8 cellular contexts compared by ENCODE assay signal in genomic region chr3:112979244-112979832, GRCh38. TPM values are rescaled to one million over a fixed set of nuclear protein-coding genes. Genes with fewer than 3 reads are reported as not detected.
DNase-seq lines count a peak whose midpoint lies in the region; ATAC-seq, FAIRE-seq and TF ChIP-seq lines count a peak whose summit lies in the region.

No MANE protein-coding gene starts in this region.

- no peaks in the 10 kb centered on the region for H3K36me3 ChIP-seq in CD4-positive, CD25-positive, alpha-beta regulatory T cell (ENCODE audit: control insufficient read depth, insufficient read depth, low read length)
- no peaks in the 10 kb centered on the region for H3K36me3 ChIP-seq in fibroblast of lung (ENCODE audit: control insufficient read depth, insufficient read depth, low read length)

- H3K9ac ChIP-seq in fibroblast of lung (ENCODE audit: insufficient read depth, low read length), result peak overlapping the region; percentile 23

- no peaks in the 10 kb centered on the region for H3K79me2 ChIP-seq in fibroblast of lung (ENCODE audit: control insufficient read depth, insufficient read depth, low read length)

- H3K27me3 ChIP-seq in CD4-positive, CD25-positive, alpha-beta regulatory T cell (ENCODE audit: control insufficient read depth, insufficient read depth, low read length), result no peaks in the 10 kb centered on the region
- H3K27me3 ChIP-seq in fibroblast of lung (ENCODE audit: control insufficient read depth, insufficient read depth, low read length), result no peaks in the 10 kb centered on the region

- H2AFZ ChIP-seq in fibroblast of lung (ENCODE audit: low read length), result no peak overlapping the region

- peak; percentile 78 for FAIRE-seq in H54 (lab: Jason Lieb, UNC)

- H3K4me1 Mint-ChIP-seq in CD4-positive, CD25-positive, alpha-beta regulatory T cell, result peaks cover 12 to 58% (median 42%) of the 10 kb centered on the region in 4 donors

- ATAC-seq in CD4-positive, CD25-positive, alpha-beta regulatory T cell (ENCODE audit: low read depth in 2 of 2), result peak in 1 of 2 donors; percentile 44
- ATAC-seq in HG02884 (IDR thresholded peaks at IDR 0.05; ENCODE audit: unreplicated experiment), result no peak
- ATAC-seq in GM21723 (IDR thresholded peaks at IDR 0.05; ENCODE audit: unreplicated experiment), result no peak

- H4K20me1 ChIP-seq in fibroblast of lung (ENCODE audit: control insufficient read depth, extremely low read depth, insufficient read depth, low read length), result no peaks in the 10 kb centered on the region

- H3K9me3 ChIP-seq in CD4-positive, CD25-positive, alpha-beta regulatory T cell (ENCODE audit: control insufficient read depth in 2 of 2, low read length in 2 of 2), result no peaks in the 10 kb centered on the region
- H3K9me3 ChIP-seq in fibroblast of lung (ENCODE audit: control insufficient read depth, insufficient read depth, low read depth, low read length), result no peaks in the 10 kb centered on the region

- peaks cover 33% of the 10 kb centered on the region for H3K4me1 ChIP-seq in CD4-positive, CD25-positive, alpha-beta regulatory T cell (ENCODE audit: control insufficient read depth, insufficient read depth, low read length, poor library complexity, severe bottlenecking)
- peaks cover 5% of the 10 kb centered on the region for H3K4me1 ChIP-seq in fibroblast of lung (ENCODE audit: control insufficient read depth, extremely low read depth, insufficient read depth, low read length)

- H3K4me3 ChIP-seq in CD4-positive, CD25-positive, alpha-beta regulatory T cell (ENCODE audit: low read depth, low read length), result no peak overlapping the region
- H3K4me3 ChIP-seq in fibroblast of lung (replicated peaks in 1 of 4; ENCODE audit: control extremely low read depth in 1 of 4, insufficient read depth in 1 of 4, low read depth in 3 of 4, low read length in 4 of 4), result no peak overlapping the region

- H3K27ac Mint-ChIP-seq in CD4-positive, CD25-positive, alpha-beta regulatory T cell, result peak overlapping the region in 1 of 3 donors; percentile 10

- peak in 2 of 3 donors; percentile 61 to 64 for DNase-seq in CD4-positive, CD25-positive, alpha-beta regulatory T cell
- no peak for DNase-seq in H54 (ENCODE audit: insufficient read length, low spot score)
- DNase-seq in RPMI7951 (ENCODE audit: low read depth), result peak; percentile 34
- peak; percentile 18 to 61 for DNase-seq in fibroblast of lung (ENCODE audit: low read depth in 2 of 2)
- DNase-seq in renal cortical epithelial cell (ENCODE audit: low read depth), result peak; percentile 41
- no peak for DNase-seq in HPDE6-E6E7 (ENCODE audit: extremely low spot score)

- TF ChIP-seq CTCF in fibroblast of lung (conservative IDR thresholded peaks at IDR 0.05 in 1 of 2, IDR thresholded peaks at IDR 0.05 in 1 of 2; ENCODE audit: low read depth in 1 of 2, low read length in 2 of 2), result peak; percentile 5 to 51

- H3K4me3 Mint-ChIP-seq in CD4-positive, CD25-positive, alpha-beta regulatory T cell, result peak overlapping the region in 1 of 4 donors; percentile 21

- no peak for TF ChIP-seq POLR2A in H54 (IDR thresholded peaks at IDR 0.05; ENCODE audit: low read depth, low read length)

- H3K9me3 Mint-ChIP-seq in CD4-positive, CD25-positive, alpha-beta regulatory T cell, result no peaks in the 10 kb centered on the region

- H3K27me3 Mint-ChIP-seq in CD4-positive, CD25-positive, alpha-beta regulatory T cell, result no peaks in the 10 kb centered on the region

- H3K27ac ChIP-seq in CD4-positive, CD25-positive, alpha-beta regulatory T cell (ENCODE audit: insufficient read depth, low read length, poor library complexity, severe bottlenecking), result no peak overlapping the region
- H3K27ac ChIP-seq in fibroblast of lung (ENCODE audit: insufficient read depth, low read length), result no peak overlapping the region

- no peaks in the 10 kb centered on the region for H3K36me3 Mint-ChIP-seq in CD4-positive, CD25-positive, alpha-beta regulatory T cell

- H3K4me2 ChIP-seq in fibroblast of lung (ENCODE audit: extremely low read depth, insufficient read depth, low read length), result no peak overlapping the region

RNA-seq across cellular contexts. Expression of gene CD200R1, which starts 4.4 kb away (rescaled TPM):
- 7.5 TPM for total RNA-seq in CD4-positive, CD25-positive, alpha-beta regulatory T cell
- polyA plus RNA-seq in CD4-positive, CD25-positive, alpha-beta regulatory T cell, result 1 to 10 TPM; 3.9 to 5.2 (median 4.6) TPM
- total RNA-seq in RPMI7951 (2014; rRNA removed; shearing (Covaris generic)), result 0.48 TPM in 1 of 2 replicates, not detected in the other
- 0.17 TPM in 1 of 2 replicates, not detected in the other for total RNA-seq in fibroblast of lung
- 1.1 TPM in 1 of 2 replicates, not detected in the other for polyA plus RNA-seq in fibroblast of lung
- 0.41 TPM in 1 of 2 replicates, not detected in the other for polyA plus RNA-seq in fibroblast of lung (2012)
- polyA minus RNA-seq in fibroblast of lung (ENCODE audit: low replicate concordance), result not detected in 2 replicates
- 0.17 TPM in 1 of 2 replicates, not detected in the other for total RNA-seq in renal cortical epithelial cell

RNA-seq across cellular contexts. Expression of gene GTPBP8, which starts 11.4 kb away (rescaled TPM):
- total RNA-seq in CD4-positive, CD25-positive, alpha-beta regulatory T cell, result 17.0 TPM
- polyA plus RNA-seq in CD4-positive, CD25-positive, alpha-beta regulatory T cell, result 10 to 100 TPM; 18.1 to 25.7 (median 21.1) TPM
- 51.8 and 59.2 TPM in 2 replicates for total RNA-seq in RPMI7951 (2014; rRNA removed; shearing (Covaris generic))
- 31.4 and 40.1 TPM in 2 replicates for total RNA-seq in fibroblast of lung
- polyA plus RNA-seq in fibroblast of lung, result 19.3 and 25.2 TPM in 2 replicates
- 15.1 and 21.3 TPM in 2 replicates for polyA plus RNA-seq in fibroblast of lung (2012)
- polyA minus RNA-seq in fibroblast of lung (ENCODE audit: low replicate concordance), result 12.0 and 35.7 TPM in 2 replicates
- total RNA-seq in renal cortical epithelial cell, result 33.1 and 56.4 TPM in 2 replicates

Comparison
In these comparisons a context has a peak if more than half of its experiments do, and no peak if none do; other contexts are left out.
1. DNase-seq: peak in CD4-positive, CD25-positive, alpha-beta regulatory T cell (2 of 3), RPMI7951 (single experiment), fibroblast of lung (2 of 2) and renal cortical epithelial cell (single experiment); none in H54 (single experiment) and HPDE6-E6E7 (single experiment).